9 cellular contexts compared by ENCODE assay signal in the genomic region with DNA sequence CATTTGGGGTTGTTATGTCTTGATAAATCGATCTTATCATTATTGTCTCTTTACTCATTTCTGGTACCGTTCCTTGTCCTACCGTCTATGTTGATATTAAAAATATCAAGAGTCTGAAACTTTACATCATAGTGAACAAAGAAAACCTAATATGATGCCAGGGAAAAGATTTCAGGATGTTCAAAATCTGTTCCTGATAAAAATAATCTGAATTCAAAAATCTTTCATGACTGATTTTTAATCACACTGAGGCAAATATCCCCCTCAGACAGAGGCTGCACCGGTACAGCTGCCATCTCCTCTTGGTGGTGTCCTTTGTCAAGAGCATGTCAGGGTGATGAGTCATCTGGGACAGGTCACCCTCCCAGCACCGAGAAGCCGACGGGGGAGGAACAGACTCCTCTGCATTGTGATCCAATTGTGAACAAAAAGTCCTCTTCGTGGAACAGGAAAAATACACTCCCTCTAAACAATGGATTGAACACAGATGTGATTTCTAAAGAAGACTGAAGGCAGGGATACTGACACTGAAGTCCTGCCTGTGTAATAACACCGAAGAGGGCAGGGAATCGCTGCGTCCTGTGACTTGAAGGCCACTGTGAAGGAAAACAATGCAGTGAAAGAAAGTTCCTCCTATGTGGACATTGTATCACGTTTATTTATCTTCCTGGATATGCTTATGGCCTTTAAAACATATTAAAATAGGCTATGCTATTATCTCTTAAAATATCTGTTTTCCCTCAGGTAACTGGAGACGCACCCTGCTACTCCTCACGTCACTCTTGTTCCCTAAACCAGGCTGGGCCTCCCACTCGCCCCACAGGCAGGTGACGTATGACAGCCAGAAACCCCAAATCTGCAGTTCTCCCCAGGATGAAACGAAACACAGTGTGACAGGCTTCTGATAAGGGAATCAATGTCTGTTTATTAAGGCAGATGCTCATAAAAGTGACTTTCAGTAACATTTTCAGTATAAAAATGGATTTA. TPM values are rescaled to one million over a fixed set of nuclear protein-coding genes. Genes with fewer than 3 reads are reported as not detected.
DNase-seq lines count a peak whose midpoint lies in the region; ATAC-seq, FAIRE-seq and TF ChIP-seq lines count a peak whose summit lies in the region.
"Had no signal": no experiment of that assay in that cellular context is flagged by ENCODE, and none has a peak within 500 bp of the region (broad histone marks: within the 10 kb centered on the region; RNA-seq: fewer than 3 reads in every experiment).

No MANE protein-coding gene starts in this region.

- H3K27ac ChIP-seq in A549 (peak overlapping the region in 1 of 2 experiments; percentile 52; a peak in 2 of 6 replicates), angular gyrus (ENCODE audit: low read depth, low read length) (peak overlapping the region; percentile 94)

- no peak for TF ChIP-seq CTCF in A549 (IDR thresholded peaks at IDR 0.05)

- H3K4me2 ChIP-seq in A549: peak overlapping the region; percentile 40; the same call in 1 of the 3 replicates

- H3K4me1 ChIP-seq in A549: peaks cover 11% of the 10 kb centered on the region

- H3K9me3 Mint-ChIP-seq in stimulated activated effector memory CD8-positive, alpha-beta T cell treated with anti-CD3 and anti-CD28 coated beads, Interleukin-12 subunit alpha, Interleukin-12 subunit beta, amount 100 ng/mL, for 72 hours: no peaks in the 10 kb centered on the region

- H3K4me3 ChIP-seq in A549: no peak overlapping the region

- H3K4me3 Mint-ChIP-seq in stimulated activated effector memory CD8-positive, alpha-beta T cell treated with anti-CD3 and anti-CD28 coated beads, Interleukin-12 subunit alpha, Interleukin-12 subunit beta, amount 100 ng/mL, for 72 hours: no peak overlapping the region

- peak overlapping the region; percentile 48 for H3K27ac Mint-ChIP-seq in stimulated activated effector memory CD8-positive, alpha-beta T cell treated with anti-CD3 and anti-CD28 coated beads, Interleukin-12 subunit alpha, Interleukin-12 subunit beta, amount 100 ng/mL, for 72 hours

- TF ChIP-seq EP300 in A549 (IDR thresholded peaks at IDR 0.05) (no peak), Ishikawa (IDR thresholded peaks at IDR 0.05; ENCODE audit: borderline replicate concordance) (no peak)

- DNase-seq in A549 (ENCODE audit: low read depth in 1 of 2, low spot score in 1 of 2) (peak; percentile 17 to 49), inferior parietal cortex (ENCODE audit: extremely low spot score) (peak; percentile 67)
- peak in 1 of 2 donors; percentile 38 for DNase-seq in stimulated activated effector memory CD8-positive, alpha-beta T cell treated with anti-CD3 and anti-CD28 coated beads, Interleukin-12 subunit alpha, Interleukin-12 subunit beta, amount 100 ng/mL, for 72 hours (ENCODE audit: low spot score in 2 of 2)
- no peak for DNase-seq in activated T-cell treated with anti-CD3 and anti-CD28 coated beads, Interleukin-2, amount 50 U/mL, for 1 hour

- CTCF ChIA-PET in A549 (lab: Yijun Ruan, JAX): no interaction called here

- H3K4me1 Mint-ChIP-seq in stimulated activated effector memory CD8-positive, alpha-beta T cell treated with anti-CD3 and anti-CD28 coated beads, Interleukin-12 subunit alpha, Interleukin-12 subunit beta, amount 100 ng/mL, for 72 hours: no peaks in the 10 kb centered on the region

- no peak for FAIRE-seq in A549 (lab: Jason Lieb, UNC)
- FAIRE-seq: G401.6 had no signal

- H3K9me3 ChIP-seq in A549: no peaks in the 10 kb centered on the region

- POLR2A ChIA-PET in A549 (lab: Yijun Ruan, JAX): no interaction called here

- no peak for TF ChIP-seq POLR2A in A549 (IDR thresholded peaks at IDR 0.05; ENCODE audit: low read length)

- H3K36me3 Mint-ChIP-seq in stimulated activated effector memory CD8-positive, alpha-beta T cell treated with anti-CD3 and anti-CD28 coated beads, Interleukin-12 subunit alpha, Interleukin-12 subunit beta, amount 100 ng/mL, for 72 hours: peaks cover 6% of the 10 kb centered on the region

- 55% methylated on average over 17 of the region's 17 CpGs for WGBS in A549 (ENCODE audit: missing lambda C conversion rate)

- TF ChIP-seq RAD21 in A549 (conservative IDR thresholded peaks at IDR 0.05 in 1 of 2, IDR thresholded peaks at IDR 0.05 in 1 of 2) (no peak), Ishikawa (IDR thresholded peaks at IDR 0.05; ENCODE audit: low read depth) (no peak)

- peak in 1 of 2 experiments; percentile 51; a peak in 3 of 6 replicates for ATAC-seq in A549
- peak; percentile 34 for ATAC-seq in stimulated activated effector memory CD8-positive, alpha-beta T cell treated with anti-CD3 and anti-CD28 coated beads, Interleukin-12 subunit alpha, Interleukin-12 subunit beta, amount 100 ng/mL, for 72 hours
- ATAC-seq in GM19467 (IDR thresholded peaks at IDR 0.05; ENCODE audit: unreplicated experiment): no peak
- no peak for ATAC-seq in GM18867 (IDR thresholded peaks at IDR 0.05; ENCODE audit: unreplicated experiment)

TF ChIP-seq in A549, 52 proteins besides CTCF, POLR2A, EP300 and RAD21:
- TF ChIP-seq, protein P1, sequence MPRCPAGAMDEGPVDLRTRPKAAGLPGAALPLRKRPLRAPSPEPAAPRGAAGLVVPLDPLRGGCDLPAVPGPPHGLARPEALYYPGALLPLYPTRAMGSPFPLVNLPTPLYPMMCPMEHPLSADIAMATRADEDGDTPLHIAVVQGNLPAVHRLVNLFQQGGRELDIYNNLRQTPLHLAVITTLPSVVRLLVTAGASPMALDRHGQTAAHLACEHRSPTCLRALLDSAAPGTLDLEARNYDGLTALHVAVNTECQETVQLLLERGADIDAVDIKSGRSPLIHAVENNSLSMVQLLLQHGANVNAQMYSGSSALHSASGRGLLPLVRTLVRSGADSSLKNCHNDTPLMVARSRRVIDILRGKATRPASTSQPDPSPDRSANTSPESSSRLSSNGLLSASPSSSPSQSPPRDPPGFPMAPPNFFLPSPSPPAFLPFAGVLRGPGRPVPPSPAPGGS (IDR thresholded peaks at IDR 0.05): no peak
- TF ChIP-seq FOSL2 (IDR thresholded peaks at IDR 0.05): no peak
- TF ChIP-seq FOSL2 (CRISPR knock-in tag; IDR thresholded peaks at IDR 0.05): peak; percentile 57

TF ChIP-seq in Ishikawa, 13 proteins besides CTCF, POLR2A, EP300 and RAD21:
- TF ChIP-seq TEAD4 (IDR thresholded peaks at IDR 0.05): peak; percentile 50; the same call in 1 of the 2 replicates
- no peak for TF ChIP-seq TCF12 (IDR thresholded peaks at IDR 0.05; ENCODE audit: low read depth)
TF ChIP-seq in Ishikawa: peak in this region for 1.

RNA-seq across cellular contexts. Expression of a gene that starts 4.3 kb away (rescaled TPM):
- polyA plus RNA-seq in A549 (2011; rRNA removed) (not detected in 2 replicates), A549 (2017; fragmentation: RNase III; extraction: RNeasy Plus Mini Kit Qiagen cat#74134 plus additional on column Dnase treatment) (0.08 to 0.14 TPM in 2 of 3 replicates, not detected in the other)
- polyA plus RNA-seq in A549 (2012; cell fraction: cytosol; rRNA removed): 0.08 and 0.10 TPM in 2 replicates
- 0.07 TPM in 1 of 2 replicates, not detected in the other for polyA plus RNA-seq in A549 (2012; cell fraction: nucleus; rRNA removed)
- not detected in 2 replicates for polyA minus RNA-seq in A549 (2011; rRNA and poly(A)+ RNA removed)

RNA-seq across cellular contexts. Expression of a gene that starts 33.1 kb away (rescaled TPM):
- not detected in 2 replicates for polyA plus RNA-seq in A549 (2011; rRNA removed)
- 0.04 and 0.06 TPM in 2 replicates for polyA plus RNA-seq in A549 (2012; cell fraction: cytosol; rRNA removed)
- polyA plus RNA-seq in A549 (2012; cell fraction: nucleus; rRNA removed): 0.04 and 0.32 TPM in 2 replicates
- not detected in 3 replicates for polyA plus RNA-seq in A549 (2017; fragmentation: RNase III; extraction: RNeasy Plus Mini Kit Qiagen cat#74134 plus additional on column Dnase treatment)
- polyA minus RNA-seq in A549 (2011; rRNA and poly(A)+ RNA removed): not detected in 2 replicates

RNA-seq across cellular contexts. Expression of a gene that starts 40.1 kb away (rescaled TPM):
- 9.5 and 13.2 TPM in 2 replicates for polyA plus RNA-seq in A549 (2011; rRNA removed)
- 14.9 and 20.4 TPM in 2 replicates for polyA plus RNA-seq in A549 (2012; cell fraction: cytosol; rRNA removed)
- polyA plus RNA-seq in A549 (2012; cell fraction: nucleus; rRNA removed): 61.9 and 62.9 TPM in 2 replicates
- 13.1 to 22.0 TPM (median 19.7 TPM) in 3 replicates for polyA plus RNA-seq in A549 (2017; fragmentation: RNase III; extraction: RNeasy Plus Mini Kit Qiagen cat#74134 plus additional on column Dnase treatment)
- 14.6 and 15.3 TPM in 2 replicates for polyA minus RNA-seq in A549 (2011; rRNA and poly(A)+ RNA removed)
